ENCODE assay signal across 1 cellular context in genomic region chr12:95088339-95088738, GRCh38.
TF ChIP-seq lines count a peak whose summit lies in the region.

No MANE protein-coding gene starts in this region.

TF ChIP-seq in WTC11, 78 proteins besides CTCF, POLR2A, EP300 and RAD21 (continued from another document):
- TF ChIP-seq, protein P1, sequence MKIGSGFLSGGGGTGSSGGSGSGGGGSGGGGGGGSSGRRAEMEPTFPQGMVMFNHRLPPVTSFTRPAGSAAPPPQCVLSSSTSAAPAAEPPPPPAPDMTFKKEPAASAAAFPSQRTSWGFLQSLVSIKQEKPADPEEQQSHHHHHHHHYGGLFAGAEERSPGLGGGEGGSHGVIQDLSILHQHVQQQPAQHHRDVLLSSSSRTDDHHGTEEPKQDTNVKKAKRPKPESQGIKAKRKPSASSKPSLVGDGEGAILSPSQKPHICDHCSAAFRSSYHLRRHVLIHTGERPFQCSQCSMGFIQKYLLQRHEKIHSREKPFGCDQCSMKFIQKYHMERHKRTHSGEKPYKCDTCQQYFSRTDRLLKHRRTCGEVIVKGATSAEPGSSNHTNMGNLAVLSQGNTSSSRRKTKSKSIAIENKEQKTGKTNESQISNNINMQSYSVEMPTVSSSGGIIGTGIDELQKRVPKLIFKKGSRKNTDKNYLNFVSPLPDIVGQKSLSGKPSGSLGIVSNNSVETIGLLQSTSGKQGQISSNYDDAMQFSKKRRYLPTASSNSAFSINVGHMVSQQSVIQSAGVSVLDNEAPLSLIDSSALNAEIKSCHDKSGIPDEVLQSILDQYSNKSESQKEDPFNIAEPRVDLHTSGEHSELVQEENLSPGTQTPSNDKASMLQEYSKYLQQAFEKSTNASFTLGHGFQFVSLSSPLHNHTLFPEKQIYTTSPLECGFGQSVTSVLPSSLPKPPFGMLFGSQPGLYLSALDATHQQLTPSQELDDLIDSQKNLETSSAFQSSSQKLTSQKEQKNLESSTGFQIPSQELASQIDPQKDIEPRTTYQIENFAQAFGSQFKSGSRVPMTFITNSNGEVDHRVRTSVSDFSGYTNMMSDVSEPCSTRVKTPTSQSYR (CRISPR knock-in tag; IDR thresholded peaks at IDR 0.05) = no peak
- TF ChIP-seq EMX1 (CRISPR knock-in tag; IDR thresholded peaks at IDR 0.05) = no peak
